In the genomic region with DNA sequence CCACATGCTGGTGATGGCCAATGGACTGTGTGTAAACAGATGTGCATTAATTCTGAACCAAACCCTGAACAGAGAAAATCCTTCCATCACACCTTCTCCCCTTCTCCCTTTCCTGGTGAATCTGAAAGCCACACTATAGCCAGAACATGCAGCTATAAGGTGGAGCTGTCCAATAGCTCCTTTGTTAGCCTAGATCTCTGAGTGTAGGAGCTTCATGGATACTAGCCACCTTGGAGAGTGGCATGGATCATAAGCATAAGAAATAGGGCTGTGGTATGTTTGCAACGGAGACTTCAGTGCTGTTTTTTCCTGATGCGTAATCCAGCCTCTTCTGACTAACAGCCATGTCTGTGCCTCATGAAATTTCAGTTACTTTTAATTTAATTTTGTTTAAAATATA, we compare ENCODE assay signal across 15 cellular contexts.
A peak's percentile ranks its signal among the peaks of the same experiment; 100 is the strongest.
DNase-seq lines count a peak whose midpoint lies in the region; ATAC-seq and TF ChIP-seq lines count a peak whose summit lies in the region.
"Had no signal": no experiment of that assay in that cellular context is flagged by ENCODE, and none has a peak within 500 bp of the region (broad histone marks: within the 10 kb centered on the region; RNA-seq: fewer than 3 reads in every experiment).

No MANE protein-coding gene starts in this region.

- no peak overlapping the region for H2AFZ ChIP-seq in GM23338

- no peak overlapping the region for H3K27ac ChIP-seq in GM23338 (ENCODE audit: low read depth)

- no peak overlapping the region for H3K27ac Mint-ChIP-seq in GM23338
- H3K27ac Mint-ChIP-seq: activated T-helper 1 cell treated with anti-CD3 and anti-CD28 coated beads, Interleukin-12 subunit alpha, Interleukin-12 subunit beta, Interleukin-2, Interleukin-4 antibody, amounts not matched to agents 30 ng/mL and 10 ng/mL and 1 ng/mL, durations not matched to agents 14 hours and 24 hours and 36 hours; progenitor cell of endocrine pancreas had no signal

- H3K79me2 ChIP-seq in GM23338 (replicated peaks; ENCODE audit: insufficient read depth): no peaks in the 10 kb centered on the region

- H4K20me1 ChIP-seq in GM23338 (replicated peaks; ENCODE audit: insufficient read depth): no peaks in the 10 kb centered on the region

- DNase-seq in GM23338 (ENCODE audit: low spot score) (no peak), epithelial cell of esophagus (ENCODE audit: low read depth) (peak; percentile 49), myocyte (ENCODE audit: low read depth) (peak; percentile 44), NCI-H524 treated with DMSO at 0.1 percent for 48 hours (lab: John Stamatoyannopoulos, UW) (no peak), lower leg skin (ENCODE audit: low spot score in 2 of 2) (no peak)
- DNase-seq: BE2C, GDM1, MG63, NCI-H1694, substantia nigra had no signal

- WGBS in lower leg skin, 2 donors: 90 to 94% methylated on average over 2 of the region's 2 CpGs

- TF ChIP-seq POLR2A in lower leg skin (IDR thresholded peaks at IDR 0.05): no peak

- H3K36me3 Mint-ChIP-seq in GM23338 (ENCODE audit: low read depth): no peaks in the 10 kb centered on the region

- H3F3A ChIP-seq in GM23338 (replicated peaks; ENCODE audit: low read depth): no peaks in the 10 kb centered on the region

- no peaks in the 10 kb centered on the region for H3K27me3 Mint-ChIP-seq in GM23338 (ENCODE audit: insufficient read depth, low read depth, poor library complexity)
- H3K27me3 Mint-ChIP-seq: progenitor cell of endocrine pancreas had no signal

- H3K4me1 ChIP-seq in GM23338 (ENCODE audit: insufficient read depth): peaks cover 4% of the 10 kb centered on the region; the same call in 1 of the 2 replicates

- no peaks in the 10 kb centered on the region for H3K9me2 ChIP-seq in GM23338 (ENCODE audit: insufficient read depth)

- ATAC-seq in GM23338 (no peak; the same call in 2 of the 3 replicates), SK-N-SH treated with all-trans-retinoic acid at 6 μM for 48 hours (peak; percentile 54; the same call in 1 of the 3 replicates), GM19023 (IDR thresholded peaks at IDR 0.05; ENCODE audit: unreplicated experiment) (no peak)
- ATAC-seq: Panc1 had no signal

- no peak for TF ChIP-seq CTCF in GM23338 (conservative IDR thresholded peaks at IDR 0.05; ENCODE audit: low read depth in 2 of 2)
- TF ChIP-seq CTCF in epithelial cell of esophagus (IDR thresholded peaks at IDR 0.05; ENCODE audit: insufficient read depth, low read depth, low read length, missing control alignments): no peak
- TF ChIP-seq CTCF in lower leg skin (IDR thresholded peaks at IDR 0.05): no peak

- H3K36me3 ChIP-seq in GM23338 (ENCODE audit: insufficient read depth): no peaks in the 10 kb centered on the region
- H3K36me3 ChIP-seq: BE2C, MG63 had no signal

- H3K9me3 Mint-ChIP-seq in GM23338: no peaks in the 10 kb centered on the region
- H3K9me3 Mint-ChIP-seq: activated T-helper 1 cell treated with anti-CD3 and anti-CD28 coated beads, Interleukin-12 subunit alpha, Interleukin-12 subunit beta, Interleukin-2, Interleukin-4 antibody, amounts not matched to agents 30 ng/mL and 10 ng/mL and 1 ng/mL, durations not matched to agents 14 hours and 24 hours and 36 hours had no signal

- no peak overlapping the region for H3K4me3 ChIP-seq in GM23338
- no peak overlapping the region for H3K4me3 ChIP-seq in epithelial cell of esophagus (ENCODE audit: low read length)
- no peak overlapping the region for H3K4me3 ChIP-seq in lower leg skin (ENCODE audit: low read depth, poor library complexity, severe bottlenecking)
- H3K4me3 ChIP-seq: MG63 had no signal

- intact Hi-C loops in lower leg skin (cut with DNase I; ENCODE audit: low total_unique reads): no loop called here

- H3K27me3 ChIP-seq in GM23338 (ENCODE audit: insufficient read depth): no peaks in the 10 kb centered on the region
- H3K27me3 ChIP-seq: BE2C, MG63 had no signal

- H3K4me2 ChIP-seq in GM23338: no peak overlapping the region

- H3K4me3 Mint-ChIP-seq in GM23338: no peak overlapping the region
- H3K4me3 Mint-ChIP-seq: activated T-helper 1 cell treated with anti-CD3 and anti-CD28 coated beads, Interleukin-12 subunit alpha, Interleukin-12 subunit beta, Interleukin-2, Interleukin-4 antibody, amounts not matched to agents 30 ng/mL and 10 ng/mL and 1 ng/mL, durations not matched to agents 14 hours and 24 hours and 36 hours had no signal

- H3K4me1 Mint-ChIP-seq in GM23338: peaks cover 14% of the 10 kb centered on the region; the same call in 2 of the 3 replicates

TF ChIP-seq in GM23338, 12 proteins besides CTCF, POLR2A, EP300 and RAD21:
- TF ChIP-seq, protein P1, sequence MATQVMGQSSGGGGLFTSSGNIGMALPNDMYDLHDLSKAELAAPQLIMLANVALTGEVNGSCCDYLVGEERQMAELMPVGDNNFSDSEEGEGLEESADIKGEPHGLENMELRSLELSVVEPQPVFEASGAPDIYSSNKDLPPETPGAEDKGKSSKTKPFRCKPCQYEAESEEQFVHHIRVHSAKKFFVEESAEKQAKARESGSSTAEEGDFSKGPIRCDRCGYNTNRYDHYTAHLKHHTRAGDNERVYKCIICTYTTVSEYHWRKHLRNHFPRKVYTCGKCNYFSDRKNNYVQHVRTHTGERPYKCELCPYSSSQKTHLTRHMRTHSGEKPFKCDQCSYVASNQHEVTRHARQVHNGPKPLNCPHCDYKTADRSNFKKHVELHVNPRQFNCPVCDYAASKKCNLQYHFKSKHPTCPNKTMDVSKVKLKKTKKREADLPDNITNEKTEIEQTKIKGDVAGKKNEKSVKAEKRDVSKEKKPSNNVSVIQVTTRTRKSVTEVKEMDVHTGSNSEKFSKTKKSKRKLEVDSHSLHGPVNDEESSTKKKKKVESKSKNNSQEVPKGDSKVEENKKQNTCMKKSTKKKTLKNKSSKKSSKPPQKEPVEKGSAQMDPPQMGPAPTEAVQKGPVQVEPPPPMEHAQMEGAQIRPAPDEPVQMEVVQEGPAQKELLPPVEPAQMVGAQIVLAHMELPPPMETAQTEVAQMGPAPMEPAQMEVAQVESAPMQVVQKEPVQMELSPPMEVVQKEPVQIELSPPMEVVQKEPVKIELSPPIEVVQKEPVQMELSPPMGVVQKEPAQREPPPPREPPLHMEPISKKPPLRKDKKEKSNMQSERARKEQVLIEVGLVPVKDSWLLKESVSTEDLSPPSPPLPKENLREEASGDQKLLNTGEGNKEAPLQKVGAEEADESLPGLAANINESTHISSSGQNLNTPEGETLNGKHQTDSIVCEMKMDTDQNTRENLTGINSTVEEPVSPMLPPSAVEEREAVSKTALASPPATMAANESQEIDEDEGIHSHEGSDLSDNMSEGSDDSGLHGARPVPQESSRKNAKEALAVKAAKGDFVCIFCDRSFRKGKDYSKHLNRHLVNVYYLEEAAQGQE (IDR thresholded peaks at IDR 0.05; ENCODE audit: unreplicated experiment): peak; percentile 56
- TF ChIP-seq CREB1 (CRISPR knock-in tag; IDR thresholded peaks at IDR 0.05; ENCODE audit: low read depth): no peak

TF ChIP-seq in SK-N-SH treated with all-trans-retinoic acid at 6 μM for 48 hours, 23 proteins besides CTCF, POLR2A, EP300 and RAD21:
- TF ChIP-seq GLIS3 (CRISPR knock-in tag; IDR thresholded peaks at IDR 0.05) (no peak), CSDC2 (CRISPR knock-in tag; IDR thresholded peaks at IDR 0.05) (peak; percentile 78; the same call in 1 of the 2 replicates), TOX (CRISPR knock-in tag; IDR thresholded peaks at IDR 0.05; ENCODE audit: borderline replicate concordance) (no peak), SNAI2 (CRISPR knock-in tag; IDR thresholded peaks at IDR 0.05) (no peak), PPARA (CRISPR knock-in tag; IDR thresholded peaks at IDR 0.05; ENCODE audit: borderline replicate concordance) (no peak)

Comparison
In these comparisons a context has a peak if more than half of its experiments do, and no peak if none do; other contexts are left out.
1. DNase-seq: peak in epithelial cell of esophagus (single experiment) and myocyte (single experiment); none in GM23338 (single experiment), NCI-H524 treated with DMSO at 0.1 percent for 48 hours (single experiment) and lower leg skin (0 of 2).